Comparison of ENCODE assay signal across 27 cellular contexts in genomic region chr4:94741304-94741703, GRCh38. TPM values are rescaled to one million over a fixed set of nuclear protein-coding genes. Genes with fewer than 3 reads are reported as not detected.
"Had no signal": no experiment of that assay in that cellular context is flagged by ENCODE, and none has a peak within 500 bp of the region (broad histone marks: within the 10 kb centered on the region; RNA-seq: fewer than 3 reads in every experiment).

No MANE protein-coding gene starts in this region.

- H3K4me3 ChIP-seq: left ventricle myocardium inferior, pancreas, prostate gland, testis, transverse colon had no signal

- ATAC-seq: naive thymus-derived CD4-positive, alpha-beta T cell; pancreas; sciatic nerve; stimulated activated naive CD8-positive, alpha-beta T cell treated with anti-CD3 and anti-CD28 coated beads, Interleukin-15, Interleukin-2, amounts not matched to agents 100 U/mL and 50 U/mL, for 24 hours had no signal

- H3K4me1 Mint-ChIP-seq: activated CD4-positive, alpha-beta T cell treated with anti-CD3 and anti-CD28 coated beads, Interleukin-2, amount 10 ng/mL, durations not matched to agents 24 days and 14 days; activated naive CD8-positive, alpha-beta T cell treated with anti-CD3 and anti-CD28 coated beads for 36 hours; naive thymus-derived CD4-positive, alpha-beta T cell had no signal

- H3K27ac Mint-ChIP-seq: activated CD4-positive, alpha-beta memory T cell treated with anti-CD3 and anti-CD28 coated beads for 36 hours; activated CD4-positive, alpha-beta T cell treated with anti-CD3 and anti-CD28 coated beads, Interleukin-2, amount 10 ng/mL, durations not matched to agents 24 days and 14 days; activated naive CD4-positive, alpha-beta T cell treated with anti-CD3 and anti-CD28 coated beads for 36 hours; activated naive CD8-positive, alpha-beta T cell treated with anti-CD3 and anti-CD28 coated beads for 36 hours; activated T-helper 1 cell treated with anti-CD3 and anti-CD28 coated beads, Interleukin-12 subunit alpha, Interleukin-12 subunit beta, Interleukin-2, Interleukin-4 antibody, amounts not matched to agents 30 ng/mL and 10 ng/mL and 1 ng/mL, durations not matched to agents 14 hours and 24 hours and 36 hours; mesothelial cell of epicardium; naive thymus-derived CD4-positive, alpha-beta T cell had no signal

- H3K27me3 ChIP-seq: pancreas, testis had no signal

- DNase-seq: activated CD4-positive, alpha-beta memory T cell treated with anti-CD3 and anti-CD28 coated beads for 36 hours; activated CD4-positive, alpha-beta T cell treated with anti-CD3 and anti-CD28 coated beads, Interleukin-2, amount 10 ng/mL, durations not matched to agents 24 days and 14 days; activated CD4-positive, CD25-positive, alpha-beta regulatory T cell treated with anti-CD3 and anti-CD28 coated beads, Interleukin-2, amount 50 U/mL, for 72 hours; activated CD8-positive, alpha-beta memory T cell treated with anti-CD3 and anti-CD28 coated beads, Interleukin-2, amount 50 U/mL, for 4 hours; activated effector memory CD4-positive, alpha-beta T cell treated with anti-CD3 and anti-CD28 coated beads, Interleukin-2, amount 50 U/mL, for 16 hours; activated naive CD4-positive, alpha-beta T cell treated with anti-CD3 and anti-CD28 coated beads for 36 hours; activated naive CD8-positive, alpha-beta T cell treated with anti-CD3 and anti-CD28 coated beads for 36 hours; activated T-cell treated with anti-CD3 and anti-CD28 coated beads, Interleukin-2, amount 50 U/mL, for 1 hour; amniotic stem cell; central memory CD4-positive, alpha-beta T cell; dermis blood vessel endothelial cell; effector CD4-positive, alpha-beta T cell; islet precursor cell; left ventricle myocardium inferior; naive thymus-derived CD4-positive, alpha-beta T cell; pancreas; retina; stimulated activated CD4-positive, alpha-beta T cell treated with anti-CD3 and anti-CD28 coated beads, Interleukin-15, amount 100 ng/mL, for 24 hours; stimulated activated naive CD8-positive, alpha-beta T cell treated with anti-CD3 and anti-CD28 coated beads, Interleukin-15, Interleukin-2, amounts not matched to agents 100 U/mL and 50 U/mL, for 24 hours; T-helper 2 cell; testis; transverse colon had no signal

- H3K4me1 ChIP-seq: left ventricle myocardium inferior, pancreas, prostate gland, testis, transverse colon had no signal

- H3K36me3 Mint-ChIP-seq: activated CD4-positive, alpha-beta memory T cell treated with anti-CD3 and anti-CD28 coated beads for 36 hours; activated naive CD8-positive, alpha-beta T cell treated with anti-CD3 and anti-CD28 coated beads for 36 hours; mesothelial cell of epicardium had no signal

- H3K27ac ChIP-seq: left ventricle myocardium inferior, pancreas, testis, transverse colon had no signal

- H3K36me3 ChIP-seq: left ventricle myocardium inferior, pancreas, prostate gland, transverse colon had no signal

- H3K9me3 ChIP-seq: left ventricle myocardium inferior, pancreas, prostate gland, testis, transverse colon had no signal

- H3K9me3 Mint-ChIP-seq: activated CD4-positive, alpha-beta memory T cell treated with anti-CD3 and anti-CD28 coated beads for 36 hours; activated CD4-positive, alpha-beta T cell treated with anti-CD3 and anti-CD28 coated beads, Interleukin-2, amount 10 ng/mL, durations not matched to agents 24 days and 14 days; activated T-helper 1 cell treated with anti-CD3 and anti-CD28 coated beads, Interleukin-12 subunit alpha, Interleukin-12 subunit beta, Interleukin-2, Interleukin-4 antibody, amounts not matched to agents 30 ng/mL and 10 ng/mL and 1 ng/mL, durations not matched to agents 14 hours and 24 hours and 36 hours; mesothelial cell of epicardium had no signal

- H3K4me3 Mint-ChIP-seq: activated CD4-positive, alpha-beta memory T cell treated with anti-CD3 and anti-CD28 coated beads for 36 hours; activated CD4-positive, alpha-beta T cell treated with anti-CD3 and anti-CD28 coated beads, Interleukin-2, amount 10 ng/mL, durations not matched to agents 24 days and 14 days; activated naive CD4-positive, alpha-beta T cell treated with anti-CD3 and anti-CD28 coated beads for 36 hours; activated naive CD8-positive, alpha-beta T cell treated with anti-CD3 and anti-CD28 coated beads for 36 hours; activated T-helper 1 cell treated with anti-CD3 and anti-CD28 coated beads, Interleukin-12 subunit alpha, Interleukin-12 subunit beta, Interleukin-2, Interleukin-4 antibody, amounts not matched to agents 30 ng/mL and 10 ng/mL and 1 ng/mL, durations not matched to agents 14 hours and 24 hours and 36 hours; mesothelial cell of epicardium; naive thymus-derived CD4-positive, alpha-beta T cell had no signal

RNA-seq across cellular contexts. Expression of gene BMPR1B, which starts 16.5 kb away (rescaled TPM):
- total RNA-seq: activated CD4-positive, alpha-beta memory T cell treated with anti-CD3 and anti-CD28 coated beads for 36 hours; activated CD4-positive, alpha-beta T cell treated with anti-CD3 and anti-CD28 coated beads, Interleukin-2, amount 10 ng/mL, durations not matched to agents 24 days and 14 days; activated CD8-positive, alpha-beta memory T cell treated with anti-CD3 and anti-CD28 coated beads for 36 hours; activated naive CD8-positive, alpha-beta T cell treated with anti-CD3 and anti-CD28 coated beads for 36 hours; activated T-helper 1 cell treated with anti-CD3 and anti-CD28 coated beads, Interleukin-12 subunit alpha, Interleukin-12 subunit beta, Interleukin-2, Interleukin-4 antibody, amounts not matched to agents 30 ng/mL and 10 ng/mL and 1 ng/mL, durations not matched to agents 14 hours and 24 hours and 36 hours had no signal
